ENCODE assay signal across 7 cellular contexts in the genomic region with DNA sequence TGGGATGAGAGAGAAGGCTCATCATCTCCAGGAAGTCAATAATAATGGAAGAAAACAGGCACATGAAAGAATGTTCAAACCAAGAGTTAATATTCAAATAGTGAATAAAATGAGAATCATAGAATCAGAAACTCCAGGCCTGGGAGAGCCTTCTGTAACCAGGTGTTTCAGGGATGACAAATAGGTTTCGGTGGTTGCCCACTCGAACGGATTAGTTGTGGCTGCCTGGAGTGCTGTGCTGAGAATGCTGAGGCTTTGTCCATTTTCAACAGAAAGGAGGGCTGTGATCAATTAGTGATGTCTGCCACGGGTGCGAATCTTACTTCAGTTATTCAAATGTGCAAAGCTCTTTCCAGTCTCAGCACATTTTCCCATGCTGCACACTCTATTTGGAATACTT.
"Had no signal": no experiment of that assay in that cellular context is flagged by ENCODE, and none has a peak within 500 bp of the region (broad histone marks: within the 10 kb centered on the region; RNA-seq: fewer than 3 reads in every experiment).

No MANE protein-coding gene starts in this region.

- FAIRE-seq: HepG2 had no signal

- H3K9me3 ChIP-seq: HAP-1 had no signal

- DNase-seq: H7, HFFc6, KBM-7 had no signal

- H2AFZ ChIP-seq: GM23338 had no signal

- H3K4me3 ChIP-seq: GM23338, HAP-1 had no signal

- H3K27ac ChIP-seq: HL-60 had no signal

- H3K36me3 ChIP-seq: HAP-1 had no signal

- H3K4me2 ChIP-seq: GM23338 had no signal
